In genomic region chr5:135399838-135400542, GRCh38 we compare ENCODE assay signal across 9 cellular contexts. TPM values are rescaled to one million over a fixed set of nuclear protein-coding genes. Genes with fewer than 3 reads are reported as not detected.
DNase-seq lines count a peak whose midpoint lies in the region; TF ChIP-seq lines count a peak whose summit lies in the region.
"Had no signal": no experiment of that assay in that cellular context is flagged by ENCODE, and none has a peak within 500 bp of the region (broad histone marks: within the 10 kb centered on the region; RNA-seq: fewer than 3 reads in every experiment).

No MANE protein-coding gene starts in this region.

- dilution Hi-C loops in mammary epithelial cell (cut with HindIII; ENCODE audit: low sequenced_read_pairs): no loop called here

- CTCF ChIA-PET in mammary epithelial cell (lab: Charles Lee; ENCODE audit: low non-redundant PET): interaction anchor here (0.5 to 0.6 kb wide), 2 partner anchors 39 to 1846 kb away, joined by 3 to 4 read pairs; no protein-coding TSS in a partner anchor

- peak overlapping the region; percentile 99 for H2AFZ ChIP-seq in mammary epithelial cell (ENCODE audit: low read depth, low read length)

- H3K36me3 ChIP-seq in KOPT-K1 (ENCODE audit: insufficient read depth, low read length) (peaks cover 24% of the 10 kb centered on the region; the same call in 1 of the 2 replicates), mammary epithelial cell (ENCODE audit: insufficient read depth, low read length) (no peaks in the 10 kb centered on the region), muscle layer of colon (ENCODE audit: insufficient read depth, low read length) (no peaks in the 10 kb centered on the region)

- H3K27me3 ChIP-seq in mammary epithelial cell (ENCODE audit: insufficient read depth, low read length) (no peaks in the 10 kb centered on the region), muscle layer of colon (ENCODE audit: control insufficient read depth in 1 of 2, insufficient read depth in 2 of 2, low read length in 2 of 2) (no peaks in the 10 kb centered on the region)

- H3K4me1 ChIP-seq in mammary epithelial cell (ENCODE audit: insufficient read depth, low read length) (peaks cover 35% of the 10 kb centered on the region), muscle layer of colon (ENCODE audit: insufficient read depth, low read length) (peaks cover 32% of the 10 kb centered on the region)

- 52% methylated on average over 22 of the region's 23 CpGs for WGBS in mammary epithelial cell (ENCODE audit: low coverage, missing lambda C conversion rate)

- H3K9me3 ChIP-seq in KOPT-K1 (ENCODE audit: insufficient read depth, low read length, poor library complexity, severe bottlenecking) (peaks cover 2% of the 10 kb centered on the region), mammary epithelial cell (replicated peaks; ENCODE audit: insufficient read depth, low read length) (no peaks in the 10 kb centered on the region), muscle layer of colon (ENCODE audit: low read length) (no peaks in the 10 kb centered on the region)

- peak overlapping the region; percentile 87 for H3K4me3 ChIP-seq in AG10803 (ENCODE audit: low read length)
- H3K4me3 ChIP-seq in mammary epithelial cell (replicated peaks in 1 of 3; ENCODE audit: insufficient read depth in 1 of 3, low read depth in 2 of 3, low read length in 3 of 3): peak overlapping the region; percentile 45 to 83 (median 78)
- peak overlapping the region; percentile 86 to 88 for H3K4me3 ChIP-seq in muscle layer of colon (ENCODE audit: low read depth in 1 of 2, low read length in 2 of 2)

- no peak for DNase-seq in AG10803 (ENCODE audit: low read depth)
- DNase-seq in mammary epithelial cell: no peak
- no peak for DNase-seq in NCI-H345 (lab: John Stamatoyannopoulos, UW)
- DNase-seq in SKM-1 treated with dmso at 0.1 percent for 144 hours (lab: John Stamatoyannopoulos, UW; ENCODE audit: unreplicated experiment): no peak
- DNase-seq in RPMI8226: no peak
- DNase-seq in stimulated activated naive CD4-positive, alpha-beta T cell (lab: John Stamatoyannopoulos, UW): no peak
- DNase-seq: cortex of kidney had no signal

- H3K27ac ChIP-seq in KOPT-K1 (ENCODE audit: low read depth, low read length, poor library complexity, severe bottlenecking) (peak overlapping the region; percentile 96), mammary epithelial cell (ENCODE audit: insufficient read depth, low read depth, low read length) (no peak overlapping the region), muscle layer of colon (ENCODE audit: low read depth, low read length) (peak overlapping the region; percentile 85)

- peak overlapping the region; percentile 98 for H3K4me2 ChIP-seq in mammary epithelial cell (ENCODE audit: insufficient read depth, low read depth, low read length)

- H3K79me2 ChIP-seq in mammary epithelial cell (ENCODE audit: insufficient read depth, low read length): peaks cover 49% of the 10 kb centered on the region

- TF ChIP-seq CTCF in AG10803 (conservative IDR thresholded peaks at IDR 0.05; ENCODE audit: low read length) (no peak), mammary epithelial cell (conservative IDR thresholded peaks at IDR 0.05 in 1 of 2, IDR thresholded peaks at IDR 0.05 in 1 of 2; ENCODE audit: extremely low read depth in 1 of 2, insufficient read depth in 1 of 2, low read depth in 1 of 2, low read length in 2 of 2) (no peak)

- no TSS peak for BruUV-seq in mammary epithelial cell (replicated peaks; lab: Mats Ljungman, UMichigan)

- intact Hi-C loops in mammary epithelial cell (cut with micrococcal nuclease): loop anchor here (1.0 kb wide), 1 partner anchor 9 kb away; no protein-coding TSS in a partner anchor

- in situ Hi-C loops in mammary epithelial cell (cut with MboI; ENCODE audit: low sequenced_read_pairs in 2 of 2): no loop called here

- no peaks in the 10 kb centered on the region for H4K20me1 ChIP-seq in mammary epithelial cell (ENCODE audit: insufficient read depth, low read length)

- peak overlapping the region; percentile 82 for H3K9ac ChIP-seq in mammary epithelial cell (ENCODE audit: insufficient read depth, low read length)
- H3K9ac ChIP-seq in muscle layer of colon (ENCODE audit: low read length): peak overlapping the region; percentile 72

RNA-seq across cellular contexts. Expression of gene MACROH2A1, which starts 1.0 kb away (rescaled TPM):
- total RNA-seq in mammary epithelial cell: 100 to 1,000 TPM; 317 to 416 TPM
- polyA plus RNA-seq in mammary epithelial cell: 377 TPM
- 255 TPM for polyA minus RNA-seq in mammary epithelial cell

RNA-seq across cellular contexts. Expression of gene DCANP1, which starts 47.2 kb away (rescaled TPM):
- not detected for total RNA-seq in mammary epithelial cell
- not detected for polyA plus RNA-seq in mammary epithelial cell
- polyA minus RNA-seq in mammary epithelial cell: not detected

RNA-seq across cellular contexts. Expression of gene TIFAB, which starts 52.2 kb away (rescaled TPM):
- not detected for total RNA-seq in mammary epithelial cell
- not detected for polyA plus RNA-seq in mammary epithelial cell
- not detected for polyA minus RNA-seq in mammary epithelial cell
